ENCODE assay signal across 17 cellular contexts in the genomic region with DNA sequence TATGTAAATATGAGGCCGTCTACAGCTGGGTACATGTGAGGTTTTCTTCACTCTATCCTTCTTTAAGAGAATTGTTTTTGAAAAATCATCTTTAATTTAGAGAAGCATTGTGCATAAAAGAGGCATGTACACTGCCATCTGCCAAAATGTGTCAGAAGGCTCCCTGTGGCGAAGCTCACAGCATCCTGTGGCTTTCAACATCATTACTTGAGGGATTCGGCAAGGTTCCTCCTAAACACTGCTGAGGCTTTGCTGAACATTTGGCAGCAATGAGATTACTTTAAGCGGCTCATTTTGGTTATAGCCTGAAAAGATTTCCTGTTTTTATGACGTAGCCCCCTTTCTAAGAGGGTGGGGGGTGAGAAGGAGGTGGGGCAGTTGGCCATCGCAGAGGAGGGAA.
DNase-seq lines count a peak whose midpoint lies in the region; ATAC-seq and TF ChIP-seq lines count a peak whose summit lies in the region.
"Had no signal": no experiment of that assay in that cellular context is flagged by ENCODE, and none has a peak within 500 bp of the region (broad histone marks: within the 10 kb centered on the region; RNA-seq: fewer than 3 reads in every experiment).

No MANE protein-coding gene starts in this region.

- no peak overlapping the region for H2AK5ac ChIP-seq in mesendoderm (ENCODE audit: low read length)

- no peak overlapping the region for H4K8ac ChIP-seq in mesendoderm (ENCODE audit: low read depth, low read length)

- in situ Hi-C loops in astrocyte of the cerebellum (cut with HindIII; ENCODE audit: low sequenced_read_pairs) = no loop called here

- no peak overlapping the region for H3K23ac ChIP-seq in mesendoderm (ENCODE audit: low read length)

- H2BK5ac ChIP-seq in mesendoderm (ENCODE audit: low read length) = no peak overlapping the region

- no peaks in the 10 kb centered on the region for H3K79me2 ChIP-seq in mesendoderm (ENCODE audit: control insufficient read depth, insufficient read depth, low read length)

- DNase-seq in NCI-H2171 treated with DMSO at 0.1 percent for 48 hours (lab: John Stamatoyannopoulos, UW) (peak; percentile 5), NCI-H2171 (lab: John Stamatoyannopoulos, UW) (no peak), NCI-H446 treated with DMSO at 0.1 percent for 48 hours (lab: John Stamatoyannopoulos, UW) (peak; percentile 1), astrocyte of the cerebellum (ENCODE audit: low read depth) (peak; percentile 78), mesendoderm (peak; percentile 22), ovary (no peak)
- DNase-seq: 8988T; CD4-positive, alpha-beta T cell; KG1; NCI-H1092 treated with DMSO at 0.1 percent for 48 hours; NCI-H2081 treated with DMSO at 0.1 percent for 48 hours; NCI-H2227 treated with DMSO at 0.1 percent for 48 hours; SW 1271 had no signal

- no peak overlapping the region for H3K4me2 ChIP-seq in mesendoderm (ENCODE audit: low read length)

- TF ChIP-seq POLR2A in ovary (IDR thresholded peaks at IDR 0.05) = no peak

- WGBS in mesendoderm (ENCODE audit: extremely low coverage, insufficient coverage, low lambda C conversion rate) = no CpG with 5 or more reads among the region's 6 CpGs
- WGBS in ovary, 3 donors = 78 to 79% (median 78%) methylated on average over 6 of the region's 6 CpGs

- no peaks in the 10 kb centered on the region for H3K27me3 ChIP-seq in mesendoderm (ENCODE audit: insufficient read depth, low read length, poor library complexity)
- no peaks in the 10 kb centered on the region for H3K27me3 ChIP-seq in ovary

- no peaks in the 10 kb centered on the region for H3K9me3 ChIP-seq in ovary

- no peak overlapping the region for H3K9ac ChIP-seq in mesendoderm (ENCODE audit: low read length)

- no peaks in the 10 kb centered on the region for H3K4me1 ChIP-seq in mesendoderm (ENCODE audit: control insufficient read depth, low read depth, low read length)
- peaks cover 1% of the 10 kb centered on the region for H3K4me1 ChIP-seq in ovary (ENCODE audit: insufficient read depth)

- TF ChIP-seq CTCF in astrocyte of the cerebellum (IDR thresholded peaks at IDR 0.05; ENCODE audit: low read depth, low read length, missing control alignments) (no peak), ovary (IDR thresholded peaks at IDR 0.05) (no peak)

- no peak for TF ChIP-seq EP300 in ovary (IDR thresholded peaks at IDR 0.05)

- H3K18ac ChIP-seq in mesendoderm (ENCODE audit: low read length) = no peak overlapping the region

- ATAC-seq in HG03095 (IDR thresholded peaks at IDR 0.05; ENCODE audit: unreplicated experiment) (no peak), HG02973 (IDR thresholded peaks at IDR 0.05; ENCODE audit: unreplicated experiment) (no peak)
- ATAC-seq: HepG2, Panc1 had no signal

- intact Hi-C loops in ovary (cut with DNase I) = no loop called here

- no peak overlapping the region for H3K56ac ChIP-seq in mesendoderm (ENCODE audit: low read length)

- H3K36me3 ChIP-seq in mesendoderm (ENCODE audit: control insufficient read depth, insufficient read depth, low read length) (no peaks in the 10 kb centered on the region), ovary (no peaks in the 10 kb centered on the region)

- H3K4me3 ChIP-seq in astrocyte of the cerebellum (ENCODE audit: low read depth, low read length) = no peak overlapping the region
- H3K4me3 ChIP-seq in mesendoderm (ENCODE audit: low read length) = no peak overlapping the region
- no peak overlapping the region for H3K4me3 ChIP-seq in ovary

- no peak overlapping the region for H2BK15ac ChIP-seq in mesendoderm (replicated peaks; ENCODE audit: low read depth)

- H4K5ac ChIP-seq in mesendoderm (ENCODE audit: low read length) = no peak overlapping the region

- no peak overlapping the region for H3K4ac ChIP-seq in mesendoderm (ENCODE audit: low read depth, low read length)

- no peak overlapping the region for H3K27ac ChIP-seq in mesendoderm (ENCODE audit: low read depth, low read length)
- H3K27ac ChIP-seq in ovary = no peak overlapping the region

- H2BK120ac ChIP-seq in mesendoderm (ENCODE audit: low read depth, low read length) = no peak overlapping the region

- H3K79me1 ChIP-seq in mesendoderm (ENCODE audit: low read length) = no peaks in the 10 kb centered on the region

Comparison
In these comparisons a context has a peak if more than half of its experiments do, and no peak if none do; other contexts are left out.
1. DNase-seq: peak in NCI-H2171 treated with DMSO at 0.1 percent for 48 hours (single experiment), NCI-H446 treated with DMSO at 0.1 percent for 48 hours (single experiment), astrocyte of the cerebellum (single experiment) and mesendoderm (single experiment); none in NCI-H2171 (single experiment) and ovary (0 of 5).